2 cellular contexts compared by ENCODE assay signal in genomic region chr11:35981581-35981980, GRCh38.
TF ChIP-seq lines count a peak whose summit lies in the region.

No MANE protein-coding gene starts in this region.

TF ChIP-seq in IMR-90, 13 proteins besides CTCF, POLR2A, EP300 and RAD21:
- TF ChIP-seq RCOR1 (IDR thresholded peaks at IDR 0.05; ENCODE audit: insufficient replicate concordance, low read length): no peak
- no peak for TF ChIP-seq CHD1 (IDR thresholded peaks at IDR 0.05; ENCODE audit: low read depth, low read length)
- TF ChIP-seq NFE2L2 (IDR thresholded peaks at IDR 0.05; ENCODE audit: low read depth, low read length): no peak
- TF ChIP-seq RFX5 (IDR thresholded peaks at IDR 0.05; ENCODE audit: low read depth, low read length): no peak
- no peak for TF ChIP-seq MAZ (IDR thresholded peaks at IDR 0.05; ENCODE audit: borderline replicate concordance, low read depth, low read length)
- TF ChIP-seq, protein P1, sequence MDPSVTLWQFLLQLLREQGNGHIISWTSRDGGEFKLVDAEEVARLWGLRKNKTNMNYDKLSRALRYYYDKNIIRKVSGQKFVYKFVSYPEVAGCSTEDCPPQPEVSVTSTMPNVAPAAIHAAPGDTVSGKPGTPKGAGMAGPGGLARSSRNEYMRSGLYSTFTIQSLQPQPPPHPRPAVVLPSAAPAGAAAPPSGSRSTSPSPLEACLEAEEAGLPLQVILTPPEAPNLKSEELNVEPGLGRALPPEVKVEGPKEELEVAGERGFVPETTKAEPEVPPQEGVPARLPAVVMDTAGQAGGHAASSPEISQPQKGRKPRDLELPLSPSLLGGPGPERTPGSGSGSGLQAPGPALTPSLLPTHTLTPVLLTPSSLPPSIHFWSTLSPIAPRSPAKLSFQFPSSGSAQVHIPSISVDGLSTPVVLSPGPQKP (IDR thresholded peaks at IDR 0.05; ENCODE audit: borderline replicate concordance, low read depth, low read length): no peak
- no peak for TF ChIP-seq MAFK (IDR thresholded peaks at IDR 0.05; ENCODE audit: low read depth, low read length)
- TF ChIP-seq MXI1 (IDR thresholded peaks at IDR 0.05; ENCODE audit: borderline replicate concordance, low read depth, low read length): no peak
- TF ChIP-seq BHLHE40 (IDR thresholded peaks at IDR 0.05; ENCODE audit: low read depth, low read length): no peak
- no peak for TF ChIP-seq SMC3 (IDR thresholded peaks at IDR 0.05; ENCODE audit: low read depth, low read length)
- TF ChIP-seq USF2 (IDR thresholded peaks at IDR 0.05; ENCODE audit: low read depth, low read length): no peak
- no peak for TF ChIP-seq FOS (IDR thresholded peaks at IDR 0.05; ENCODE audit: low read depth, low read length)
- no peak for TF ChIP-seq CEBPB (IDR thresholded peaks at IDR 0.05; ENCODE audit: low read depth, low read length)

TF ChIP-seq in GM12878, 131 proteins besides CTCF, POLR2A, EP300 and RAD21:
- TF ChIP-seq MYC (IDR thresholded peaks at IDR 0.05; ENCODE audit: insufficient read depth, insufficient read length, insufficient replicate concordance, low read length, severe bottlenecking) (no peak), SMAD1 (IDR thresholded peaks at IDR 0.05; ENCODE audit: low read depth, partially characterized antibody) (no peak), YY1 (IDR thresholded peaks at IDR 0.05; ENCODE audit: low read depth, low read length) (no peak), ASH2L (IDR thresholded peaks at IDR 0.05; ENCODE audit: borderline replicate concordance, low read depth) (no peak), KLF5 (IDR thresholded peaks at IDR 0.05; ENCODE audit: partially characterized antibody) (no peak), CEBPZ (IDR thresholded peaks at IDR 0.05; ENCODE audit: low read depth, low read length) (no peak), TCF12 (IDR thresholded peaks at IDR 0.05; ENCODE audit: low read depth, low read length) (no peak), KDM1A (IDR thresholded peaks at IDR 0.05; ENCODE audit: borderline replicate concordance) (no peak), TAF1 (IDR thresholded peaks at IDR 0.05; ENCODE audit: borderline replicate concordance, low read depth, low read length) (no peak)
- TF ChIP-seq, protein P2, sequence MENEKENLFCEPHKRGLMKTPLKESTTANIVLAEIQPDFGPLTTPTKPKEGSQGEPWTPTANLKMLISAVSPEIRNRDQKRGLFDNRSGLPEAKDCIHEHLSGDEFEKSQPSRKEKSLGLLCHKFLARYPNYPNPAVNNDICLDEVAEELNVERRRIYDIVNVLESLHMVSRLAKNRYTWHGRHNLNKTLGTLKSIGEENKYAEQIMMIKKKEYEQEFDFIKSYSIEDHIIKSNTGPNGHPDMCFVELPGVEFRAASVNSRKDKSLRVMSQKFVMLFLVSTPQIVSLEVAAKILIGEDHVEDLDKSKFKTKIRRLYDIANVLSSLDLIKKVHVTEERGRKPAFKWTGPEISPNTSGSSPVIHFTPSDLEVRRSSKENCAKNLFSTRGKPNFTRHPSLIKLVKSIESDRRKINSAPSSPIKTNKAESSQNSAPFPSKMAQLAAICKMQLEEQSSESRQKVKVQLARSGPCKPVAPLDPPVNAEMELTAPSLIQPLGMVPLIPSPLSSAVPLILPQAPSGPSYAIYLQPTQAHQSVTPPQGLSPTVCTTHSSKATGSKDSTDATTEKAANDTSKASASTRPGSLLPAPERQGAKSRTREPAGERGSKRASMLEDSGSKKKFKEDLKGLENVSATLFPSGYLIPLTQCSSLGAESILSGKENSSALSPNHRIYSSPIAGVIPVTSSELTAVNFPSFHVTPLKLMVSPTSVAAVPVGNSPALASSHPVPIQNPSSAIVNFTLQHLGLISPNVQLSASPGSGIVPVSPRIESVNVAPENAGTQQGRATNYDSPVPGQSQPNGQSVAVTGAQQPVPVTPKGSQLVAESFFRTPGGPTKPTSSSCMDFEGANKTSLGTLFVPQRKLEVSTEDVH (IDR thresholded peaks at IDR 0.05; ENCODE audit: low read depth, partially characterized antibody): no peak
- TF ChIP-seq, protein P3, sequence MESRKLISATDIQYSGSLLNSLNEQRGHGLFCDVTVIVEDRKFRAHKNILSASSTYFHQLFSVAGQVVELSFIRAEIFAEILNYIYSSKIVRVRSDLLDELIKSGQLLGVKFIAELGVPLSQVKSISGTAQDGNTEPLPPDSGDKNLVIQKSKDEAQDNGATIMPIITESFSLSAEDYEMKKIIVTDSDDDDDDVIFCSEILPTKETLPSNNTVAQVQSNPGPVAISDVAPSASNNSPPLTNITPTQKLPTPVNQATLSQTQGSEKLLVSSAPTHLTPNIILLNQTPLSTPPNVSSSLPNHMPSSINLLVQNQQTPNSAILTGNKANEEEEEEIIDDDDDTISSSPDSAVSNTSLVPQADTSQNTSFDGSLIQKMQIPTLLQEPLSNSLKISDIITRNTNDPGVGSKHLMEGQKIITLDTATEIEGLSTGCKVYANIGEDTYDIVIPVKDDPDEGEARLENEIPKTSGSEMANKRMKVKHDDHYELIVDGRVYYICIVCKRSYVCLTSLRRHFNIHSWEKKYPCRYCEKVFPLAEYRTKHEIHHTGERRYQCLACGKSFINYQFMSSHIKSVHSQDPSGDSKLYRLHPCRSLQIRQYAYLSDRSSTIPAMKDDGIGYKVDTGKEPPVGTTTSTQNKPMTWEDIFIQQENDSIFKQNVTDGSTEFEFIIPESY (IDR thresholded peaks at IDR 0.05): no peak
- TF ChIP-seq, protein P4, sequence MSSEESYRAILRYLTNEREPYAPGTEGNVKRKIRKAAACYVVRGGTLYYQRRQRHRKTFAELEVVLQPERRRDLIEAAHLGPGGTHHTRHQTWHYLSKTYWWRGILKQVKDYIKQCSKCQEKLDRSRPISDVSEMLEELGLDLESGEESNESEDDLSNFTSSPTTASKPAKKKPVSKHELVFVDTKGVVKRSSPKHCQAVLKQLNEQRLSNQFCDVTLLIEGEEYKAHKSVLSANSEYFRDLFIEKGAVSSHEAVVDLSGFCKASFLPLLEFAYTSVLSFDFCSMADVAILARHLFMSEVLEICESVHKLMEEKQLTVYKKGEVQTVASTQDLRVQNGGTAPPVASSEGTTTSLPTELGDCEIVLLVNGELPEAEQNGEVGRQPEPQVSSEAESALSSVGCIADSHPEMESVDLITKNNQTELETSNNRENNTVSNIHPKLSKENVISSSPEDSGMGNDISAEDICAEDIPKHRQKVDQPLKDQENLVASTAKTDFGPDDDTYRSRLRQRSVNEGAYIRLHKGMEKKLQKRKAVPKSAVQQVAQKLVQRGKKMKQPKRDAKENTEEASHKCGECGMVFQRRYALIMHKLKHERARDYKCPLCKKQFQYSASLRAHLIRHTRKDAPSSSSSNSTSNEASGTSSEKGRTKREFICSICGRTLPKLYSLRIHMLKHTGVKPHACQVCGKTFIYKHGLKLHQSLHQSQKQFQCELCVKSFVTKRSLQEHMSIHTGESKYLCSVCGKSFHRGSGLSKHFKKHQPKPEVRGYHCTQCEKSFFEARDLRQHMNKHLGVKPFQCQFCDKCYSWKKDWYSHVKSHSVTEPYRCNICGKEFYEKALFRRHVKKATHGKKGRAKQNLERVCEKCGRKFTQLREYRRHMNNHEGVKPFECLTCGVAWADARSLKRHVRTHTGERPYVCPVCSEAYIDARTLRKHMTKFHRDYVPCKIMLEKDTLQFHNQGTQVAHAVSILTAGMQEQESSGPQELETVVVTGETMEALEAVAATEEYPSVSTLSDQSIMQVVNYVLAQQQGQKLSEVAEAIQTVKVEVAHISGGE (CRISPR knock-in tag; IDR thresholded peaks at IDR 0.05): no peak
